Comparison of ENCODE assay signal across 9 cellular contexts in the genomic region with DNA sequence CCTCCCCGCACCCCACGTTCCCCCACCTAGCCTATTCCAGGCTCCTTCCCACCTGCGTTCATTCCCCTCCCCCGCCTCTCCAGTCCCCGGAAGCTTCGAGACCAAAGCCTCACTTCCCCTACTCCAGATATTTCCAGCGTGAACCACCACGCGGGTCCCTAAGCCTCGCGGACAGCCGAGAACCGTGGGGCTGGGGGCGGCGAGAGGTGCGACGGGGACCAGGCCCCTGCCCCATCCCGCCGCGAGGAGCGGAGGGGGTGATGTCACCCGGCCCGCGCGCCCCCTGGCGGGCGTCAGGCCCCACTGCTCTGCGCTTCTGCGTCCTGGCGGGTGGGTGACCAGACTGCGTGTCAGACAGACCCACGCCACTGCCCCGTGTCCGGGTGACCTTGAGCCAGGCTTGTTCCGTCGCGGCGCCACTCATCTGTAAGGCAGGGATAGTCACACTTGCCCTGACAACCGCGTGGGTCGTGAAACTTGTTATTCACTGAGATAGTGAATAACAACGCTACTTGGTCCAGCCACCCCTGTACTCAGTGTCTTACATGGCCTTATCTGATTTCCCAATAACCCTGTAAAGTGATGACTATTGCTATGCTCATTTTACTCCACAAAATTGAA. TPM values are rescaled to one million over a fixed set of nuclear protein-coding genes. Genes with fewer than 3 reads are reported as not detected.
DNase-seq lines count a peak whose midpoint lies in the region; ATAC-seq, FAIRE-seq and TF ChIP-seq lines count a peak whose summit lies in the region.
"Had no signal": no experiment of that assay in that cellular context is flagged by ENCODE, and none has a peak within 500 bp of the region (broad histone marks: within the 10 kb centered on the region; RNA-seq: fewer than 3 reads in every experiment).

No MANE protein-coding gene starts in this region.

- no peaks in the 10 kb centered on the region for H3K79me2 ChIP-seq in H1 (ENCODE audit: control insufficient read depth in 1 of 2, insufficient read depth in 2 of 2, low read length in 2 of 2)

- H3K4me2 ChIP-seq in H1 (ENCODE audit: insufficient read depth in 1 of 2, low read depth in 2 of 2, low read length in 2 of 2) = peak overlapping the region; percentile 25 to 84

- no peak overlapping the region for H3K14ac ChIP-seq in H1 (ENCODE audit: insufficient read length)

- peak in 1 of 2 experiments; percentile 33; a peak in 1 of 3 replicates for TF ChIP-seq EP300 in H1 (IDR thresholded peaks at IDR 0.05; ENCODE audit: borderline replicate concordance in 1 of 2, low read depth in 2 of 2, low read length in 2 of 2)

- H2BK5ac ChIP-seq in H1 (ENCODE audit: low read depth, low read length) = peak overlapping the region; percentile 22

- peak in 2 of 3 experiments; percentile 88 to 93; a peak in 3 of 4 replicates for TF ChIP-seq CTCF in H1 (IDR thresholded peaks at IDR 0.05; ENCODE audit: control extremely low read depth in 1 of 3, insufficient read depth in 1 of 3, low read depth in 1 of 3, low read length in 3 of 3)

- no peaks in the 10 kb centered on the region; a peak in 1 of 7 replicates for H3K27me3 ChIP-seq in H1 (replicated peaks in 1 of 4; ENCODE audit: control insufficient read depth in 3 of 4, extremely low read depth in 1 of 4, insufficient read depth in 3 of 4, low read length in 3 of 4)

- H3K36me3 ChIP-seq in H1 (ENCODE audit: control insufficient read depth in 2 of 4, insufficient read depth in 4 of 4, low read length in 3 of 4) = peaks cover 12 to 16% (median 15%) of the 10 kb centered on the region in 4 experiments

- H2AK5ac ChIP-seq in H1 (ENCODE audit: low read depth, low read length) = no peak overlapping the region

- peak in 1 of 2 experiments; percentile 68; a peak in 2 of 3 replicates for TF ChIP-seq POLR2A in H1 (IDR thresholded peaks at IDR 0.05; ENCODE audit: control extremely low read depth in 1 of 2, low read depth in 2 of 2, low read length in 2 of 2)

- ATAC-seq in GM18858 (IDR thresholded peaks at IDR 0.05; ENCODE audit: unreplicated experiment) = peak; percentile 55
- ATAC-seq in HG03097 (IDR thresholded peaks at IDR 0.05; ENCODE audit: low FRiP score, unreplicated experiment) = peak; percentile 68

- peak overlapping the region; percentile 73 for H4K5ac ChIP-seq in H1 (ENCODE audit: insufficient read length, low read depth, low read length)

- no peak overlapping the region for H2BK20ac ChIP-seq in H1 (ENCODE audit: low read length)

- peak overlapping the region; percentile 80 for H4K8ac ChIP-seq in H1 (ENCODE audit: extremely low read depth, insufficient read depth, low read length)

- H3K4ac ChIP-seq in H1 (replicated peaks; ENCODE audit: insufficient read length, low read depth, low read length) = peak overlapping the region; percentile 91

- peaks cover 4 to 15% (median 9%) of the 10 kb centered on the region in 4 experiments; a peak in 6 of 7 replicates for H3K4me1 ChIP-seq in H1 (replicated peaks in 1 of 4; ENCODE audit: control insufficient read depth in 3 of 4, insufficient read depth in 4 of 4, low read length in 3 of 4)

- POLR2A ChIA-PET in H1 (lab: Charles Lee; ENCODE audit: partially characterized antibody) = interaction anchor here (0.7 to 21.0 kb wide), 15 partner anchors 8 to 100 kb away, joined by 3 to 581 read pairs (median 3); a partner anchor contains a TSS

- H2BK12ac ChIP-seq in H1 (ENCODE audit: low read depth, low read length) = no peak overlapping the region

- H3K56ac ChIP-seq in H1 (replicated peaks; ENCODE audit: insufficient read length, low read depth, low read length) = no peak overlapping the region

- H3K9ac ChIP-seq in H1 (replicated peaks in 1 of 4; ENCODE audit: extremely low read depth in 1 of 4, low read depth in 3 of 4, low read length in 3 of 4) = peak overlapping the region in 2 of 4 experiments; percentile 35 to 57; a peak in 4 of 7 replicates

- DNase-seq in AG08395 (ENCODE audit: low spot score) (peak; percentile 83), NCI-H748 treated with DMSO at 0.1 percent for 48 hours (lab: John Stamatoyannopoulos, UW) (peak; percentile 54), H1 (ENCODE audit: low read depth in 1 of 2, low spot score in 2 of 2) (peak in 1 of 2 experiments; percentile 89), mesenteric fat pad (ENCODE audit: low spot score) (peak; percentile 95)
- DNase-seq in activated CD8-positive, alpha-beta memory T cell treated with anti-CD3 and anti-CD28 coated beads for 48 hours (ENCODE audit: low read depth in 2 of 3, low spot score in 2 of 3) = peak in 2 of 3 experiments; percentile 73 to 87
- peak; percentile 68 to 82 for DNase-seq in stimulated activated CD8-positive, alpha-beta memory T cell treated with anti-CD3 and anti-CD28 coated beads, Interleukin-15, amount 100 ng/mL, for 48 hours (ENCODE audit: low read depth in 2 of 2)

- peak overlapping the region; percentile 11; the same call in 1 of the 2 replicates for H3K27ac ChIP-seq in H1 (ENCODE audit: low read depth, low read length)

- H4K20me1 ChIP-seq in H1 (replicated peaks in 1 of 2; ENCODE audit: control insufficient read depth in 1 of 2, insufficient read depth in 2 of 2, low read length in 2 of 2) = peaks cover 5 to 6% of the 10 kb centered on the region in 2 experiments

- peaks cover 4% of the 10 kb centered on the region; the same call in 1 of the 2 replicates for H3K23me2 ChIP-seq in H1 (ENCODE audit: low read depth, low read length)

- 5% methylated on average over 41 of the region's 42 CpGs; no CpG with 5 or more reads in 1 of the 2 experiments for WGBS in H1 (ENCODE audit: extremely low coverage in 1 of 2, insufficient coverage in 1 of 2, insufficient read length in 1 of 2, insufficient replicate concordance in 2 of 2, low coverage in 1 of 2, low lambda C conversion rate in 2 of 2, missing lambda C conversion rate in 1 of 2), 2 experiments

- H3K4me3 ChIP-seq in H1 (ENCODE audit: extremely low read depth in 1 of 4, insufficient read depth in 2 of 4, low read depth in 3 of 4, low read length in 4 of 4) = peak overlapping the region; percentile 19 to 71 (median 48)

- H3K79me1 ChIP-seq in H1 (ENCODE audit: low read depth, low read length) = no peaks in the 10 kb centered on the region; the same call in 1 of the 2 replicates

- CTCF ChIA-PET in H1 (lab: Charles Lee; ENCODE audit: partially characterized antibody) = interaction anchor here (0.7 to 19.4 kb wide), 18 partner anchors 8 to 142 kb away, joined by 3 to 287 read pairs (median 4); a partner anchor contains a TSS

- H3K23ac ChIP-seq in H1 (ENCODE audit: insufficient read length) = no peak overlapping the region

- no peak for FAIRE-seq in H1 (lab: Jason Lieb, UNC)

- H3K9me3 ChIP-seq in H1 (ENCODE audit: insufficient read depth in 2 of 2, low read depth in 1 of 2, low read length in 1 of 2) = no peaks in the 10 kb centered on the region

- H4K91ac ChIP-seq in H1 (replicated peaks; ENCODE audit: insufficient read length, low read length) = peak overlapping the region; percentile 66

- TF ChIP-seq RAD21 in H1 (IDR thresholded peaks at IDR 0.05 in 1 of 2, conservative IDR thresholded peaks at IDR 0.05 in 1 of 2; ENCODE audit: low read depth in 2 of 2, low read length in 2 of 2) = peak; percentile 47 to 59; a peak in 3 of 4 replicates

- H3K18ac ChIP-seq in H1 (ENCODE audit: extremely low read depth, low read length) = no peak overlapping the region; the same call in 1 of the 2 replicates

- no peak overlapping the region for H2BK120ac ChIP-seq in H1 (replicated peaks; ENCODE audit: low read depth, low read length)

- H2AFZ ChIP-seq in H1 (ENCODE audit: low read length) = no peak overlapping the region

- H2BK15ac ChIP-seq in H1 (ENCODE audit: low read length) = 0 out of 2 replicates have a peak overlapping the region, but pooled peaks have one; percentile 12

RNA-seq across cellular contexts. Expression of a gene that starts 9.0 kb away (rescaled TPM):
- 2,224 and 2,297 TPM in 2 replicates for total RNA-seq in H1 (2021; fragmentation: NEBNext Ultra II Directional; extraction: Animal tissue kit (Norgen Biotek cat#: 25700))
- 1,244 and 1,564 TPM in 2 replicates for polyA plus RNA-seq in H1 (2011; rRNA removed)
- polyA plus RNA-seq in H1 (2011; cell fraction: cytosol; rRNA removed) = 1,987 TPM
- 1,165 TPM for polyA plus RNA-seq in H1 (2011; cell fraction: nucleus; rRNA removed)
- 2,191 to 2,644 TPM (median 2,404 TPM) in 4 replicates for polyA plus RNA-seq in H1 (2012, experiment 1 of 2)
- polyA plus RNA-seq in H1 (2012, experiment 2 of 2) = 384 TPM
- 1,706 TPM for polyA plus RNA-seq in H1 (2013, experiment 1 of 2)
- polyA plus RNA-seq in H1 (2013, experiment 2 of 2) = 1,654 TPM
- 1,724 and 1,899 TPM in 2 replicates for polyA minus RNA-seq in H1 (2011; rRNA and poly(A)+ RNA removed)
- polyA minus RNA-seq in H1 (2011; cell fraction: cytosol; rRNA and poly(A)+ RNA removed) = 850 TPM
- 610 TPM for polyA minus RNA-seq in H1 (2011; cell fraction: nucleus; rRNA and poly(A)+ RNA removed)
- total RNA-seq in mesenteric fat pad = 630 TPM

RNA-seq across cellular contexts. Expression of a gene that starts 14.5 kb away (rescaled TPM):
- total RNA-seq in H1 (2021; fragmentation: NEBNext Ultra II Directional; extraction: Animal tissue kit (Norgen Biotek cat#: 25700)) = 187 and 196 TPM in 2 replicates
- polyA plus RNA-seq in H1 (2011; rRNA removed) = 558 and 626 TPM in 2 replicates
- 409 TPM for polyA plus RNA-seq in H1 (2011; cell fraction: cytosol; rRNA removed)
- 636 TPM for polyA plus RNA-seq in H1 (2011; cell fraction: nucleus; rRNA removed)
- 210 to 268 TPM (median 256 TPM) in 4 replicates for polyA plus RNA-seq in H1 (2012, experiment 1 of 2)
- polyA plus RNA-seq in H1 (2012, experiment 2 of 2) = 267 TPM
- 396 TPM for polyA plus RNA-seq in H1 (2013, experiment 1 of 2)
- 418 TPM for polyA plus RNA-seq in H1 (2013, experiment 2 of 2)
- polyA minus RNA-seq in H1 (2011; rRNA and poly(A)+ RNA removed) = 456 and 664 TPM in 2 replicates
- polyA minus RNA-seq in H1 (2011; cell fraction: cytosol; rRNA and poly(A)+ RNA removed) = 124 TPM
- polyA minus RNA-seq in H1 (2011; cell fraction: nucleus; rRNA and poly(A)+ RNA removed) = 168 TPM
- total RNA-seq in mesenteric fat pad = 205 TPM

RNA-seq across cellular contexts. Expression of a gene that starts 19.4 kb away (rescaled TPM):
- 29.5 and 32.3 TPM in 2 replicates for total RNA-seq in H1 (2021; fragmentation: NEBNext Ultra II Directional; extraction: Animal tissue kit (Norgen Biotek cat#: 25700))
- 65.0 and 73.7 TPM in 2 replicates for polyA plus RNA-seq in H1 (2011; rRNA removed)
- 49.6 TPM for polyA plus RNA-seq in H1 (2011; cell fraction: cytosol; rRNA removed)
- 90.4 TPM for polyA plus RNA-seq in H1 (2011; cell fraction: nucleus; rRNA removed)
- 26.2 to 41.2 TPM (median 36.7 TPM) in 4 replicates for polyA plus RNA-seq in H1 (2012, experiment 1 of 2)
- polyA plus RNA-seq in H1 (2012, experiment 2 of 2) = 48.9 TPM
- polyA plus RNA-seq in H1 (2013, experiment 1 of 2) = 43.7 TPM
- 43.6 TPM for polyA plus RNA-seq in H1 (2013, experiment 2 of 2)
- polyA minus RNA-seq in H1 (2011; rRNA and poly(A)+ RNA removed) = 48.1 and 49.1 TPM in 2 replicates
- 21.4 TPM for polyA minus RNA-seq in H1 (2011; cell fraction: cytosol; rRNA and poly(A)+ RNA removed)
- polyA minus RNA-seq in H1 (2011; cell fraction: nucleus; rRNA and poly(A)+ RNA removed) = 25.3 TPM
- total RNA-seq in mesenteric fat pad = 27.4 TPM

RNA-seq across cellular contexts. Expression of a gene that starts 21.2 kb away (rescaled TPM):
- 4.7 and 5.2 TPM in 2 replicates for total RNA-seq in H1 (2021; fragmentation: NEBNext Ultra II Directional; extraction: Animal tissue kit (Norgen Biotek cat#: 25700))
- 5.3 and 6.9 TPM in 2 replicates for polyA plus RNA-seq in H1 (2011; rRNA removed)
- 6.9 TPM for polyA plus RNA-seq in H1 (2011; cell fraction: cytosol; rRNA removed)
- 8.2 TPM for polyA plus RNA-seq in H1 (2011; cell fraction: nucleus; rRNA removed)
- polyA plus RNA-seq in H1 (2012, experiment 1 of 2) = 7.5 to 8.9 TPM (median 7.9 TPM) in 4 replicates
- 9.3 TPM for polyA plus RNA-seq in H1 (2012, experiment 2 of 2)
- 10.1 TPM for polyA plus RNA-seq in H1 (2013, experiment 1 of 2)
- polyA plus RNA-seq in H1 (2013, experiment 2 of 2) = 10.6 TPM
- polyA minus RNA-seq in H1 (2011; rRNA and poly(A)+ RNA removed) = 3.2 and 3.8 TPM in 2 replicates
- 5.0 TPM for polyA minus RNA-seq in H1 (2011; cell fraction: cytosol; rRNA and poly(A)+ RNA removed)
- 5.1 TPM for polyA minus RNA-seq in H1 (2011; cell fraction: nucleus; rRNA and poly(A)+ RNA removed)
- total RNA-seq in mesenteric fat pad = 11.6 TPM
- total RNA-seq: NCI-H460 had no signal

RNA-seq across cellular contexts. Expression of a gene that starts 27.4 kb away (rescaled TPM):
- total RNA-seq in H1 (2021; fragmentation: NEBNext Ultra II Directional; extraction: Animal tissue kit (Norgen Biotek cat#: 25700)) = 10.8 and 13.5 TPM in 2 replicates
- 19.2 and 22.9 TPM in 2 replicates for polyA plus RNA-seq in H1 (2011; rRNA removed)
- polyA plus RNA-seq in H1 (2011; cell fraction: cytosol; rRNA removed) = 18.8 TPM
- 14.3 TPM for polyA plus RNA-seq in H1 (2011; cell fraction: nucleus; rRNA removed)
- 12.7 to 17.1 TPM (median 13.6 TPM) in 4 replicates for polyA plus RNA-seq in H1 (2012, experiment 1 of 2)
- polyA plus RNA-seq in H1 (2012, experiment 2 of 2) = 17.0 TPM
- 6.2 TPM for polyA plus RNA-seq in H1 (2013, experiment 1 of 2)
- polyA plus RNA-seq in H1 (2013, experiment 2 of 2) = 7.5 TPM
- polyA minus RNA-seq in H1 (2011; rRNA and poly(A)+ RNA removed) = 7.0 and 9.3 TPM in 2 replicates
- polyA minus RNA-seq in H1 (2011; cell fraction: cytosol; rRNA and poly(A)+ RNA removed) = 7.8 TPM
- polyA minus RNA-seq in H1 (2011; cell fraction: nucleus; rRNA and poly(A)+ RNA removed) = 12.2 TPM
- 6.6 TPM for total RNA-seq in mesenteric fat pad
